In genomic region chr11:122655527-122656072, GRCh38 we compare ENCODE assay signal across 8 cellular contexts. TPM values are rescaled to one million over a fixed set of nuclear protein-coding genes. Genes with fewer than 3 reads are reported as not detected.
DNase-seq lines count a peak whose midpoint lies in the region; ATAC-seq and TF ChIP-seq lines count a peak whose summit lies in the region.

UBASH3B (plus strand) TSS chr11:122655722; CDS start chr11:122656050, 328 bp downstream.

- peak within 1 kb of the TSS; percentile 97 for H3K4me3 Mint-ChIP-seq in neural progenitor cell

- H3K9me2 ChIP-seq in SK-N-SH: no peaks in the 10 kb centered on the region

- H3K27me3 ChIP-seq in SK-N-SH (ENCODE audit: insufficient read depth) (no peaks in the 10 kb centered on the region), gastroesophageal sphincter (peaks cover 21% of the 10 kb centered on the region), neural progenitor cell (peaks cover 60% of the 10 kb centered on the region), subcutaneous abdominal adipose tissue (ENCODE audit: control insufficient read depth in 5 of 5, insufficient read depth in 4 of 5, low read length in 5 of 5) (peaks cover 0 to 5% (median 0%) of the 10 kb centered on the region in 5 donors)

- peak within 1 kb of the TSS; percentile 76 for H3K27ac Mint-ChIP-seq in neural progenitor cell

- POLR2A ChIA-PET in SK-N-SH (lab: Yijun Ruan, JAX): interaction anchor here (0.8 to 1.2 kb wide), 2 partner anchors 9 to 329 kb away, joined by 3 read pairs; no protein-coding TSS in a partner anchor

- peaks cover 2% of the 10 kb centered on the region for H3K9me3 Mint-ChIP-seq in neural progenitor cell

- ATAC-seq in GM21390 (IDR thresholded peaks at IDR 0.05; ENCODE audit: unreplicated experiment) (peak; percentile 85), gastroesophageal sphincter (peak; percentile 89)

- H3K9ac ChIP-seq in SK-N-SH (peak within 1 kb of the TSS; percentile 89), neural progenitor cell (no peak within 1 kb of the TSS), subcutaneous abdominal adipose tissue (ENCODE audit: low read length in 5 of 5) (peak within 1 kb of the TSS; percentile 26 to 92 (median 83))

- 3% methylated on average over 7 of the region's 39 CpGs for WGBS in SK-N-SH (ENCODE audit: low lambda C conversion rate)
- no CpG with 5 or more reads among the region's 39 CpGs for WGBS in gastroesophageal sphincter (ENCODE audit: low coverage in 1 of 2), 2 donors

- TF ChIP-seq POLR2A in gastroesophageal sphincter (IDR thresholded peaks at IDR 0.05): peak in 1 of 2 donors; percentile 12

- peaks cover 10% of the 10 kb centered on the region for H3K27me3 Mint-ChIP-seq in neural progenitor cell (ENCODE audit: insufficient read depth, low read depth)

- H3K4me1 Mint-ChIP-seq in neural progenitor cell: peaks cover 30% of the 10 kb centered on the region

- TF ChIP-seq CTCF in SK-N-SH (IDR thresholded peaks at IDR 0.05) (no peak), gastroesophageal sphincter (IDR thresholded peaks at IDR 0.05) (peak in 1 of 4 experiments; percentile 17), neural progenitor cell (IDR thresholded peaks at IDR 0.05) (peak; percentile 11)

- H3K36me3 Mint-ChIP-seq in neural progenitor cell: peaks cover 3% of the 10 kb centered on the region

- DNase-seq in Caki2 (ENCODE audit: low read depth): peak; percentile 92
- peak in 64 of 76 experiments; percentile 4 to 75 (median 56) for DNase-seq in HUDEP-2 (lab: John Stamatoyannopoulos, UW; ENCODE audit: unreplicated experiment in 76 of 76)
- DNase-seq in SK-N-SH: peak; percentile 85
- DNase-seq in activated naive CD4-positive, alpha-beta T cell treated with anti-CD3 and anti-CD28 coated beads, Interleukin-2, amount 50 U/mL, for 16 hours: peak; percentile 70
- DNase-seq in neural progenitor cell (ENCODE audit: low spot score): peak; percentile 89

- H3K27ac ChIP-seq in SK-N-SH (ENCODE audit: low read depth in 2 of 2, low read length in 1 of 2) (peak within 1 kb of the TSS; percentile 72 to 88), gastroesophageal sphincter (peak within 1 kb of the TSS; percentile 21 to 90 (median 88)), neural progenitor cell (no peak within 1 kb of the TSS), subcutaneous abdominal adipose tissue (ENCODE audit: low read depth, low read length) (peak within 1 kb of the TSS; percentile 94)

- TF ChIP-seq RAD21 in SK-N-SH (IDR thresholded peaks at IDR 0.05; ENCODE audit: low read length): no peak

- H3K79me2 ChIP-seq in SK-N-SH (ENCODE audit: insufficient read depth) (peaks cover 43% of the 10 kb centered on the region), neural progenitor cell (ENCODE audit: low read depth) (no peaks in the 10 kb centered on the region)

- TF ChIP-seq EP300 in SK-N-SH (IDR thresholded peaks at IDR 0.05; ENCODE audit: borderline replicate concordance in 1 of 2, low read depth in 1 of 2, low read length in 1 of 2) (no peak), gastroesophageal sphincter (IDR thresholded peaks at IDR 0.05) (no peak)

- H4K20me1 ChIP-seq in SK-N-SH (ENCODE audit: insufficient read depth): no peaks in the 10 kb centered on the region
- H4K20me1 ChIP-seq in neural progenitor cell (ENCODE audit: low read depth): peaks cover 6% of the 10 kb centered on the region

- H3K4me1 ChIP-seq in SK-N-SH (ENCODE audit: control insufficient read depth in 1 of 2, insufficient read depth in 2 of 2, low read depth in 1 of 2, low read length in 1 of 2): peaks cover 0 to 10% of the 10 kb centered on the region in 2 experiments; a peak in 1 of 4 replicates
- peaks cover 0 to 16% (median 9%) of the 10 kb centered on the region in 3 donors for H3K4me1 ChIP-seq in gastroesophageal sphincter
- H3K4me1 ChIP-seq in neural progenitor cell: peaks cover 4% of the 10 kb centered on the region
- H3K4me1 ChIP-seq in subcutaneous abdominal adipose tissue (ENCODE audit: control insufficient read depth in 5 of 5, insufficient read depth in 5 of 5, low read length in 5 of 5): peaks cover 2 to 38% (median 17%) of the 10 kb centered on the region in 5 donors

- CTCF ChIA-PET in SK-N-SH (lab: Yijun Ruan, JAX): interaction anchor here (0.6 to 4.7 kb wide), 15 partner anchors 8 to 208 kb away, joined by 3 to 33 read pairs (median 4); no protein-coding TSS in a partner anchor

- no peaks in the 10 kb centered on the region for H3K9me3 ChIP-seq in SK-N-SH
- H3K9me3 ChIP-seq in gastroesophageal sphincter: no peaks in the 10 kb centered on the region
- H3K9me3 ChIP-seq in neural progenitor cell (ENCODE audit: low read depth): no peaks in the 10 kb centered on the region
- no peaks in the 10 kb centered on the region for H3K9me3 ChIP-seq in subcutaneous abdominal adipose tissue (ENCODE audit: control insufficient read depth in 5 of 5, low read length in 5 of 5)

- peaks cover 8% of the 10 kb centered on the region for H3F3A ChIP-seq in SK-N-SH (replicated peaks; ENCODE audit: insufficient read depth)
- H3F3A ChIP-seq in neural progenitor cell (ENCODE audit: low read depth): peaks cover 21% of the 10 kb centered on the region

- H2AFZ ChIP-seq in SK-N-SH (ENCODE audit: low read depth) (peak within 1 kb of the TSS; percentile 86), neural progenitor cell (replicated peaks) (peak within 1 kb of the TSS; percentile 96)

- in situ Hi-C loops in Caki2 (cut with HindIII; ENCODE audit: low pct_unique_long_range_greater_than_20kb, low sequenced_read_pairs): no loop called here

- H3K36me3 ChIP-seq in SK-N-SH (replicated peaks in 1 of 2; ENCODE audit: control insufficient read depth in 1 of 2, insufficient read depth in 2 of 2, low read length in 1 of 2) (peaks cover 0 to 7% of the 10 kb centered on the region in 2 experiments), gastroesophageal sphincter (no peaks in the 10 kb centered on the region), neural progenitor cell (no peaks in the 10 kb centered on the region), subcutaneous abdominal adipose tissue (ENCODE audit: control insufficient read depth in 5 of 5, insufficient read depth in 5 of 5, low read length in 5 of 5) (no peaks in the 10 kb centered on the region)

- H3K4me3 ChIP-seq in SK-N-SH (ENCODE audit: low read depth in 2 of 2, low read length in 1 of 2) (peak within 1 kb of the TSS; percentile 75 to 91), gastroesophageal sphincter (peak within 1 kb of the TSS; percentile 48 to 85), neural progenitor cell (peak within 1 kb of the TSS; percentile 86), subcutaneous abdominal adipose tissue (ENCODE audit: low read depth in 1 of 5, low read length in 5 of 5) (peak within 1 kb of the TSS; percentile 75 to 91 (median 85))

- H3K4me2 ChIP-seq in SK-N-SH (peak within 1 kb of the TSS; percentile 93), neural progenitor cell (peak within 1 kb of the TSS; percentile 88)

TF ChIP-seq in SK-N-SH, 30 proteins besides CTCF, POLR2A, EP300 and RAD21 (continues in another document):
- no peak for TF ChIP-seq GABPA (IDR thresholded peaks at IDR 0.05; ENCODE audit: low read depth)
- TF ChIP-seq RFX5 (IDR thresholded peaks at IDR 0.05; ENCODE audit: low read length): no peak
- 0 out of 2 replicates have a peak, but pooled peaks have one; percentile 31 for TF ChIP-seq TEAD4 (IDR thresholded peaks at IDR 0.05; ENCODE audit: borderline replicate concordance, insufficient read depth)
- 0 out of 2 replicates have a peak, but pooled peaks have one; percentile 19 for TF ChIP-seq MEF2A (IDR thresholded peaks at IDR 0.05; ENCODE audit: borderline replicate concordance, low read depth)
- TF ChIP-seq POLR2AphosphoS5 (IDR thresholded peaks at IDR 0.05; ENCODE audit: low read depth, low read length): peak; percentile 88
- peak; percentile 55 for TF ChIP-seq MAX (IDR thresholded peaks at IDR 0.05; ENCODE audit: low read depth)
- peak; percentile 81 for TF ChIP-seq TAF1 (IDR thresholded peaks at IDR 0.05; ENCODE audit: borderline replicate concordance, low read depth, low read length)
- 0 out of 2 replicates have a peak, but pooled peaks have one; percentile 28 for TF ChIP-seq ELF1 (IDR thresholded peaks at IDR 0.05)
- no peak for TF ChIP-seq NRF1 (IDR thresholded peaks at IDR 0.05; ENCODE audit: low read depth, low read length)
- TF ChIP-seq IRF3 (IDR thresholded peaks at IDR 0.05; ENCODE audit: low read depth, low read length): no peak
- TF ChIP-seq MXI1 (IDR thresholded peaks at IDR 0.05; ENCODE audit: low read depth, low read length): 0 out of 2 replicates have a peak, but pooled peaks have one; percentile 25
- peak; percentile 42 for TF ChIP-seq PBX3 (IDR thresholded peaks at IDR 0.05)
- TF ChIP-seq TCF12 (IDR thresholded peaks at IDR 0.05): peak; percentile 23; the same call in 1 of the 2 replicates
- TF ChIP-seq YY1 (IDR thresholded peaks at IDR 0.05; ENCODE audit: low read depth): no peak
- TF ChIP-seq FOSL2 (IDR thresholded peaks at IDR 0.05; ENCODE audit: borderline replicate concordance, low read depth): peak; percentile 42; the same call in 1 of the 2 replicates

RNA-seq across cellular contexts. Expression of gene UBASH3B, which starts in this region (rescaled TPM):
- total RNA-seq in Caki2 (2014; rRNA removed; shearing (Covaris generic); ENCODE audit: low replicate concordance): 29.4 and 31.6 TPM in 2 replicates
- polyA plus RNA-seq in SK-N-SH (2012; rRNA removed): 10.4 and 11.0 TPM in 2 replicates
- polyA plus RNA-seq in SK-N-SH (2012; cell fraction: cytosol; rRNA removed): 6.7 and 6.9 TPM in 2 replicates
- polyA plus RNA-seq in SK-N-SH (2012; cell fraction: nucleus; rRNA removed): 5.0 and 8.2 TPM in 2 replicates
- 1 to 10 TPM; 1.8 to 6.6 (median 3.4) TPM for total RNA-seq in gastroesophageal sphincter
- 2.0 and 5.5 TPM in 2 replicates for total RNA-seq in neural progenitor cell (ENCODE audit: low replicate concordance)
